Comparison of ENCODE assay signal across 1 cellular context in genomic region chr12:49512541-49512940, GRCh38.
TF ChIP-seq lines count a peak whose summit lies in the region.

No MANE protein-coding gene starts in this region.

TF ChIP-seq in IMR-90, 13 proteins besides CTCF, POLR2A, EP300 and RAD21 (continued from another document):
- no peak for TF ChIP-seq CEBPB (IDR thresholded peaks at IDR 0.05; ENCODE audit: low read depth, low read length)
- TF ChIP-seq ELK1 (IDR thresholded peaks at IDR 0.05; ENCODE audit: borderline replicate concordance, low read depth, low read length) = no peak
- TF ChIP-seq NFE2L2 (IDR thresholded peaks at IDR 0.05; ENCODE audit: low read depth, low read length) = no peak
- no peak for TF ChIP-seq FOS (IDR thresholded peaks at IDR 0.05; ENCODE audit: low read depth, low read length)
- no peak for TF ChIP-seq RFX5 (IDR thresholded peaks at IDR 0.05; ENCODE audit: low read depth, low read length)
